ENCODE assay signal across 10 cellular contexts in the genomic region with DNA sequence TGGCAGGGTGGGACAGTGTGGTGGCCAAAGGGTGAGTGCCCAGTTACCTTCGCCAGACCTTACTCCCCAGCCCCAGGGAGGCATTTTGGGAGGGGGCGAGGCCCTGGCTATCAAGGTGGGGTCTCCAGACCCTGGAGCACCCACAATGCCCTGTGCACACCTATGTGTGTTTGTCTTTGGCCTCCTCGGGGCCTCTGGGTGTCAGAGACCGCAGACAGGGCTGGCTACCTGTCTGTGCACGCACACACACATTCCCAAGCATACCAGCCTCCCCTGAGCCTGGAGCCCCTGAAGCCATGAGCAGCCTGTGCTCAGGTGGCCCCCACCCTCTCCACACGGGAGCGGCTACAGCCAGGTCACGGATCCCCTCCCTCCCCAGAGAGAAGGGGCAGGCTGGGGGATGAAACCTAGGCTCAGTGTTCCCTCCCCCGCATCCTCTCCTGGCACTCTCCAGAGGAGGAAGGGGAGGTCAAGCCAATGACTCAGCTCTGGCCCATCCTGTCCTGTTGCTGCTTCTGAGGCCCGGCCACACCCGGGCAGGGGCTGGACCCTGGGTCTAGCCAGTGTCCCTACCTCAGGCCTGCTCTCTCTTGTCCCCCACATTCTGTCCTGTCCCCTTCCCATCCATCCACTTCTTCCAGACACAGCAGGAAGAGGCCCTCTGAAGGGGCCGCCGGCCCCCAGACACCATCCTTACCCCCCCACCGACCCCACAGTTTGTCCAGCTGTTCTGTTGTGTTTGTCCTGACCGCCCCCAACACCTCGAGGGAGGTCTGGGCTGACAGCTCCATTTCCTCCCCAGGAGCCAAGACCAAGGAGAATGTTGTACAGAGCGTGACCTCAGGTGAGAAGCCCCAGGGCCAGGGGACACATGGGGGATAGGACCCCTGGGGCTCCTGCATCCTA. TPM values are rescaled to one million over a fixed set of nuclear protein-coding genes. Genes with fewer than 3 reads are reported as not detected.
A peak's percentile ranks its signal among the peaks of the same experiment; 100 is the strongest.
DNase-seq lines count a peak whose midpoint lies in the region; ATAC-seq and TF ChIP-seq lines count a peak whose summit lies in the region.
"Had no signal": no experiment of that assay in that cellular context is flagged by ENCODE, and none has a peak within 500 bp of the region (broad histone marks: within the 10 kb centered on the region; RNA-seq: fewer than 3 reads in every experiment).

No MANE protein-coding gene starts in this region.

- peaks cover 5% of the 10 kb centered on the region for H3K36me3 Mint-ChIP-seq in endothelial cell (ENCODE audit: low read depth, unreplicated experiment)

- intact Hi-C loops in mucosa of descending colon (cut with DNase I, micrococcal nuclease): no loop called here

- peak overlapping the region; percentile 88 for H3K27ac Mint-ChIP-seq in endothelial cell (ENCODE audit: unreplicated experiment)
- H3K27ac Mint-ChIP-seq: CD4-positive, alpha-beta T cell had no signal

- H3K9ac ChIP-seq in NT2/D1 (ENCODE audit: insufficient read length, low read depth) (peak overlapping the region; percentile 64), Karpas-422 (ENCODE audit: low read length) (no peak overlapping the region)

- H3K79me2 ChIP-seq in Karpas-422 (ENCODE audit: low read length): no peaks in the 10 kb centered on the region

- in situ Hi-C loops in ACHN (cut with HindIII; ENCODE audit: low pct_ligation_motif_present, low pct_unique_long_range_greater_than_20kb, low sequenced_read_pairs): no loop called here

- no peaks in the 10 kb centered on the region for H3K36me3 ChIP-seq in NT2/D1 (ENCODE audit: insufficient read depth, insufficient read length, low read length)
- no peaks in the 10 kb centered on the region for H3K36me3 ChIP-seq in mucosa of descending colon (ENCODE audit: low read depth)
- no peaks in the 10 kb centered on the region for H3K36me3 ChIP-seq in Karpas-422 (ENCODE audit: insufficient read depth, low read length)

- no peak for TF ChIP-seq CTCF in endothelial cell (IDR thresholded peaks at IDR 0.05; ENCODE audit: unreplicated experiment)
- no peak for TF ChIP-seq CTCF in mucosa of descending colon (IDR thresholded peaks at IDR 0.05)

- H3K4me1 ChIP-seq in NT2/D1 (ENCODE audit: insufficient read depth, insufficient read length) (peaks cover 64% of the 10 kb centered on the region), mucosa of descending colon (ENCODE audit: low read depth) (no peaks in the 10 kb centered on the region), Karpas-422 (ENCODE audit: low read length) (no peaks in the 10 kb centered on the region)

- peak; percentile 63 for DNase-seq in ACHN
- DNase-seq in NT2/D1 (ENCODE audit: low read depth, low spot score): no peak
- no peak for DNase-seq in endothelial cell (ENCODE audit: low spot score)
- peak in 1 of 3 donors; percentile 22 for DNase-seq in mucosa of descending colon
- no peak for DNase-seq in Karpas-422
- no peak for DNase-seq in NCI-H2171 treated with DMSO at 0.1 percent for 48 hours (lab: John Stamatoyannopoulos, UW)
- DNase-seq in mesenteric fat pad (ENCODE audit: low spot score): no peak
- no peak for DNase-seq in stimulated activated CD4-positive, alpha-beta T cell treated with anti-CD3 and anti-CD28 coated beads, Interleukin-4, amount 100 ng/mL, for 24 hours

- no peak overlapping the region for H2AFZ ChIP-seq in Karpas-422 (ENCODE audit: low read length)

- peaks cover 33% of the 10 kb centered on the region for H3K4me1 Mint-ChIP-seq in endothelial cell (ENCODE audit: unreplicated experiment)

- peaks cover 17% of the 10 kb centered on the region for H3K27me3 Mint-ChIP-seq in endothelial cell (ENCODE audit: unreplicated experiment)

- H3K9me3 ChIP-seq in NT2/D1 (ENCODE audit: insufficient read depth, low read length): no peaks in the 10 kb centered on the region
- H3K9me3 ChIP-seq in mucosa of descending colon: no peaks in the 10 kb centered on the region
- no peaks in the 10 kb centered on the region for H3K9me3 ChIP-seq in Karpas-422 (ENCODE audit: low read length)

- H3K27me3 ChIP-seq in NT2/D1 (ENCODE audit: insufficient read depth, insufficient read length) (no peaks in the 10 kb centered on the region), Karpas-422 (ENCODE audit: low read length) (no peaks in the 10 kb centered on the region)

- no peaks in the 10 kb centered on the region for H4K20me1 ChIP-seq in Karpas-422 (ENCODE audit: insufficient read depth, low read depth, low read length)

- H3K9me2 ChIP-seq in Karpas-422 (replicated peaks; ENCODE audit: insufficient read depth, low read length): no peaks in the 10 kb centered on the region

- H3K27ac ChIP-seq in Karpas-422 (ENCODE audit: low read length): no peak overlapping the region

- H3K4me3 Mint-ChIP-seq in endothelial cell (ENCODE audit: unreplicated experiment): peak overlapping the region; percentile 67
- H3K4me3 Mint-ChIP-seq: CD4-positive, alpha-beta T cell had no signal

- H3K9me3 Mint-ChIP-seq in endothelial cell (ENCODE audit: unreplicated experiment): no peaks in the 10 kb centered on the region
- H3K9me3 Mint-ChIP-seq: CD4-positive, alpha-beta T cell had no signal

- H3K4me3 ChIP-seq in NT2/D1 (ENCODE audit: insufficient read length, low read depth): no peak overlapping the region
- H3K4me3 ChIP-seq in mucosa of descending colon: no peak overlapping the region
- no peak overlapping the region for H3K4me3 ChIP-seq in Karpas-422 (ENCODE audit: low read length)

- ATAC-seq in mucosa of descending colon: peak; percentile 29

- H3K4me2 ChIP-seq in Karpas-422 (ENCODE audit: low read depth, low read length, poor library complexity, severe bottlenecking): no peak overlapping the region

RNA-seq across cellular contexts. Expression of a gene that starts 0.7 kb away (rescaled TPM):
- 52.9 TPM for total RNA-seq in endothelial cell (ENCODE audit: unreplicated experiment)
- 10 to 100 TPM in 1 of 3 donors, 1 to 10 TPM in 2; 2.9 to 22.1 (median 8.3) TPM for total RNA-seq in mucosa of descending colon
- total RNA-seq in Karpas-422 (2014; rRNA removed; shearing (Covaris generic); ENCODE audit: low replicate concordance): not detected in 2 replicates
- 265 TPM for total RNA-seq in mesenteric fat pad
- total RNA-seq: CD4-positive, alpha-beta T cell had no signal

RNA-seq across cellular contexts. Expression of a gene that starts 1.7 kb away (rescaled TPM):
- total RNA-seq in endothelial cell (ENCODE audit: unreplicated experiment) (563 TPM), mucosa of descending colon (10 to 100 TPM in 1 of 3 donors, 1 to 10 TPM in 2; 5.7 to 11.5 (median 8.3) TPM), mesenteric fat pad (78.4 TPM)
- total RNA-seq in Karpas-422 (2014; rRNA removed; shearing (Covaris generic); ENCODE audit: low replicate concordance): not detected in 2 replicates
- total RNA-seq: T-helper 1 cell treated with Interleukin-12 subunit alpha and Interleukin-12 subunit beta and Interleukin-4 antibody, amounts not matched to agents 30 ng/mL and 1 ng/mL, for 36 hours had no signal

RNA-seq across cellular contexts. Expression of a gene that starts 9.2 kb away (rescaled TPM):
- total RNA-seq in endothelial cell (ENCODE audit: unreplicated experiment) (not detected), mucosa of descending colon (100 to 1,000 TPM in 1 of 3 donors, 10 to 100 TPM in 2; 48.6 to 127 (median 90.6) TPM), mesenteric fat pad (543 TPM)
- not detected in 2 replicates for total RNA-seq in Karpas-422 (2014; rRNA removed; shearing (Covaris generic); ENCODE audit: low replicate concordance)
- total RNA-seq: CD4-positive, alpha-beta T cell; T-helper 1 cell treated with Interleukin-12 subunit alpha and Interleukin-12 subunit beta and Interleukin-4 antibody, amounts not matched to agents 30 ng/mL and 1 ng/mL, for 36 hours had no signal

Comparison
In these comparisons a context has a peak if more than half of its experiments do, and no peak if none do; other contexts are left out.
1. RNA of a gene that starts 9.2 kb away (total RNA-seq): 543 TPM in mesenteric fat pad (single experiment) and 48.6 to 127 TPM in mucosa of descending colon; not detected in endothelial cell (single experiment) and not detected in Karpas-422; every median in the first group is over 10 times any median in the second.